Comparison of ENCODE assay signal across 19 cellular contexts in the genomic region with DNA sequence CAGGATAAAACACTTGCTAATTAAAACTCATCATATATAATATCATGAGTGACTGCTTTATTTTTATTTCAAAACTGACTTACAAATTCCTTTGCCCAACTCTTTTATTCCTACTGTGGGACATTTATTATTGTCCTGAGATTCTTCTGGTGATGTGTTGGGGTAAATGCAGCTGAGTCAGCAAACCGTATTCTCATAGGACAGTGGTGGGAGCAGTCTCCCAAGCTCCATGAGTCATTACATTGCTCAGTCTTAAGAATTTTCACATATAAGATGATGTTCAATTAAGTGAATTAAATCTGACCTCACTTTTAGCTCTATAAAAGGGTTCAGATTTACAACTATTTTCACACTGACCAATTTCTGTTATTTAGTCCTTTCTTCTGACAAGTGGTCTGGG.
DNase-seq lines count a peak whose midpoint lies in the region; ATAC-seq and TF ChIP-seq lines count a peak whose summit lies in the region.
"Had no signal": no experiment of that assay in that cellular context is flagged by ENCODE, and none has a peak within 500 bp of the region (broad histone marks: within the 10 kb centered on the region; RNA-seq: fewer than 3 reads in every experiment).

No MANE protein-coding gene starts in this region.

- no peaks in the 10 kb centered on the region for H3K4me1 ChIP-seq in right cardiac atrium (ENCODE audit: control insufficient read depth, insufficient read depth, low read length)
- H3K4me1 ChIP-seq: esophagus squamous epithelium, neural progenitor cell, uterus had no signal

- H3K4me3 ChIP-seq in fibroblast of the aortic adventitia (ENCODE audit: low read depth, low read length) (no peak overlapping the region), right cardiac atrium (ENCODE audit: low read length) (no peak overlapping the region)
- H3K4me3 ChIP-seq: esophagus squamous epithelium, neural progenitor cell, uterus had no signal

- ATAC-seq in HG03025 (IDR thresholded peaks at IDR 0.05; ENCODE audit: low FRiP score, unreplicated experiment) (no peak), right cardiac atrium (no peak)

- 74% methylated on average over 1 of the region's 1 CpG for WGBS in right cardiac atrium

- in situ Hi-C loops in GM13977 (cut with MboI; ENCODE audit: low pct_unique_long_range_greater_than_20kb, low sequenced_read_pairs, unreplicated experiment): no loop called here

- H3K27me3 ChIP-seq in right cardiac atrium (ENCODE audit: control insufficient read depth, insufficient read depth): no peaks in the 10 kb centered on the region
- H3K27me3 ChIP-seq: esophagus squamous epithelium, neural progenitor cell, uterus had no signal

- TF ChIP-seq CTCF in fibroblast of the aortic adventitia (IDR thresholded peaks at IDR 0.05; ENCODE audit: insufficient read depth, low read length) (no peak), GM13977 (IDR thresholded peaks at IDR 0.05; ENCODE audit: extremely low read depth, insufficient read depth, missing control alignments) (no peak)

- intact Hi-C loops in right cardiac atrium (cut with DNase I): no loop called here

- DNase-seq in A172 (ENCODE audit: low spot score): peak; percentile 47
- peak; percentile 80 for DNase-seq in HT1080 (ENCODE audit: low read depth)
- DNase-seq in amniotic epithelial cell (ENCODE audit: low read depth): peak; percentile 81
- DNase-seq in fibroblast of the aortic adventitia (ENCODE audit: low read depth): peak; percentile 63
- no peak for DNase-seq in GM13977 (ENCODE audit: low spot score)
- no peak for DNase-seq in right cardiac atrium
- no peak for DNase-seq in NCI-H2196 (lab: John Stamatoyannopoulos, UW; ENCODE audit: unreplicated experiment)
- DNase-seq: activated CD4-positive, alpha-beta T cell treated with anti-CD3 and anti-CD28 coated beads, Interleukin-2, amount 50 U/mL, for 1 hour; activated T-cell treated with anti-CD3 and anti-CD28 coated beads, Interleukin-2, amount 50 U/mL, for 24 hours; COR-L47; esophagus squamous epithelium; GF-D8; NCI-H1436; NCI-H526 treated with DMSO at 0.1 percent for 48 hours; stimulated activated naive CD4-positive, alpha-beta T cell; T-helper 9 cell; uterus had no signal

- H3K9me3 ChIP-seq in right cardiac atrium (ENCODE audit: control insufficient read depth, low read length): no peaks in the 10 kb centered on the region
- H3K9me3 ChIP-seq: esophagus squamous epithelium, uterus had no signal

- no peak overlapping the region for H3K27ac ChIP-seq in right cardiac atrium (ENCODE audit: low read length)
- H3K27ac ChIP-seq: esophagus squamous epithelium, neural progenitor cell, uterus had no signal

Comparison
In these comparisons a context has a peak if more than half of its experiments do, and no peak if none do; other contexts are left out.
1. DNase-seq: peak in A172 (single experiment), HT1080 (single experiment), amniotic epithelial cell (single experiment) and fibroblast of the aortic adventitia (single experiment); none in GM13977 (single experiment), right cardiac atrium (0 of 3) and NCI-H2196 (single experiment).